Comparison of ENCODE assay signal across 1 cellular context in genomic region chr4:182492456-182492855, GRCh38.
TF ChIP-seq lines count a peak whose summit lies in the region.

No MANE protein-coding gene starts in this region.

TF ChIP-seq in GM12878, 131 proteins besides CTCF, POLR2A, EP300 and RAD21 (continued from another document):
- TF ChIP-seq ATF2 (IDR thresholded peaks at IDR 0.05; ENCODE audit: low read length) = peak; percentile 37; the same call in 1 of the 2 replicates
- peak; percentile 75 for TF ChIP-seq NFIC (IDR thresholded peaks at IDR 0.05; ENCODE audit: low read depth, low read length)
- peak; percentile 36; the same call in 1 of the 2 replicates for TF ChIP-seq RUNX3 (IDR thresholded peaks at IDR 0.05; ENCODE audit: low read length)
